1 cellular context compared by ENCODE assay signal in genomic region chr1:145901312-145902021, GRCh38.
TF ChIP-seq lines count a peak whose summit lies in the region.

No MANE protein-coding gene starts in this region.

TF ChIP-seq in K562, 482 proteins besides CTCF, POLR2A, EP300 and RAD21:
- TF ChIP-seq SMC3 (conservative IDR thresholded peaks at IDR 0.05; ENCODE audit: insufficient read depth, low read depth, low read length) (0 out of 2 replicates have a peak, but pooled peaks have one; percentile 5), HMGN3 (IDR thresholded peaks at IDR 0.05; ENCODE audit: borderline replicate concordance, extremely low read depth, insufficient read length, low read depth, low read length) (no peak)
TF ChIP-seq in K562: peak in this region for 1.
